ENCODE assay signal across 27 cellular contexts in the genomic region with DNA sequence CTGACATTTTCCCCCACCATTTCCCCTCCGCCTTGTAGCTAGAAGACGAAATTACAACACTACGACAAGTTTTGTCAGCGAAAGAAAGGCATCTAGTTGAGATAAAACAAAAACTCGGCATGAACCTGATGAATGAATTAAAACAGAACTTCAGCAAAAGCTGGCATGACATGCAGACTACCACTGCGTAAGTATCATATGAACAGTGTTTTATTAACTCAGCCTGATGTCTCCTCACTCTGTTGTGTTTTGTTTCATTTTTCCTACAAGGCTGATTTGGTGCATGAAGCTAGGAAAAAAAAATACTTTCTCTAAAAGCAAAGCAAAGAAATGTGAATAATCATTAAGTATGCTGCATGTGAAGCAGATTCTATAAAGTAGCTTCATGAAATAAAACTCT.
DNase-seq lines count a peak whose midpoint lies in the region; ATAC-seq, FAIRE-seq and TF ChIP-seq lines count a peak whose summit lies in the region.
"Had no signal": no experiment of that assay in that cellular context is flagged by ENCODE, and none has a peak within 500 bp of the region (broad histone marks: within the 10 kb centered on the region; RNA-seq: fewer than 3 reads in every experiment).

No MANE protein-coding gene starts in this region.

- H3K9me3 Mint-ChIP-seq in HFFc6: no peaks in the 10 kb centered on the region
- H3K9me3 Mint-ChIP-seq: endodermal cell, immature natural killer cell had no signal

- H3K27ac ChIP-seq in K562 (ENCODE audit: extremely low read depth, low read depth, low read length) (no peak overlapping the region), left ventricle myocardium inferior (replicated peaks) (peak overlapping the region; percentile 35), rectal smooth muscle tissue (ENCODE audit: low read depth, low read length) (peak overlapping the region; percentile 40), trophoblast cell (ENCODE audit: low read depth, low read length) (no peak overlapping the region), small intestine (ENCODE audit: low read depth in 1 of 2, low read length in 1 of 2) (no peak overlapping the region)
- H3K27ac ChIP-seq: BLaER1 treated with 17β-estradiol and CSF1 and Interleukin-3, amounts not matched to agents 10 nM and 100 nM; neutrophil; RWPE1 had no signal

- H3K4me2 ChIP-seq in K562 (ENCODE audit: insufficient read depth, low read length) (no peak overlapping the region), trophoblast cell (ENCODE audit: low read length) (no peak overlapping the region)
- H3K4me2 ChIP-seq: BLaER1 treated with 17β-estradiol and CSF1 and Interleukin-3, amounts not matched to agents 10 nM and 100 nM had no signal

- POLR2A ChIA-PET in K562 (lab: Yijun Ruan, JAX): no interaction called here

- peaks cover 3% of the 10 kb centered on the region for H3K79me1 ChIP-seq in trophoblast cell (ENCODE audit: low read length)

- no peak overlapping the region for H2AK5ac ChIP-seq in trophoblast cell (ENCODE audit: low read length)

- H3K23ac ChIP-seq in trophoblast cell (ENCODE audit: low read length): no peak overlapping the region

- CTCF ChIA-PET in K562 (lab: Yijun Ruan, JAX; ENCODE audit: low intra/inter-chr PET ratio): no interaction called here

- H2BK120ac ChIP-seq in trophoblast cell (ENCODE audit: insufficient read depth, low read length, poor library complexity): no peak overlapping the region

- in situ Hi-C loops in K562 (cut with MboI): no loop called here

- H3K4me1 Mint-ChIP-seq in HFFc6 (ENCODE audit: low read depth): peaks cover 52% of the 10 kb centered on the region

- H3K4me1 ChIP-seq in K562 (replicated peaks in 1 of 2; ENCODE audit: control insufficient read depth in 2 of 2, insufficient read depth in 2 of 2, low read length in 2 of 2) (no peaks in the 10 kb centered on the region; a peak in 1 of 5 replicates), left ventricle myocardium inferior (peaks cover 44% of the 10 kb centered on the region), rectal smooth muscle tissue (ENCODE audit: control insufficient read depth, insufficient read depth, low read length) (peaks cover 12% of the 10 kb centered on the region), trophoblast cell (ENCODE audit: control insufficient read depth in 1 of 2, insufficient read depth in 2 of 2, low read length in 2 of 2) (peaks cover 0 to 2% of the 10 kb centered on the region in 2 experiments), small intestine (ENCODE audit: control insufficient read depth in 2 of 2, insufficient read depth in 1 of 2, low read depth in 1 of 2, low read length in 1 of 2) (no peaks in the 10 kb centered on the region)
- H3K4me1 ChIP-seq: BLaER1 treated with 17β-estradiol and CSF1 and Interleukin-3, amounts not matched to agents 10 nM and 100 nM; left lung had no signal

- TF ChIP-seq CTCF in HFFc6 (IDR thresholded peaks at IDR 0.05) (no peak), K562 (IDR thresholded peaks at IDR 0.05 in 2 of 3, conservative IDR thresholded peaks at IDR 0.05 in 1 of 3; ENCODE audit: insufficient read depth in 2 of 3, low read depth in 1 of 3, low read length in 3 of 3) (no peak), left ventricle myocardium inferior (IDR thresholded peaks at IDR 0.05; ENCODE audit: borderline replicate concordance) (no peak)

- TF ChIP-seq POLR2A in K562 (conservative IDR thresholded peaks at IDR 0.05): no peak

- FAIRE-seq in K562 (lab: Jason Lieb, UNC) (peak; percentile 6), small intestine (lab: Jason Lieb, UNC) (no peak)
- FAIRE-seq: colon, GM12891 had no signal

- no peak overlapping the region for H3K18ac ChIP-seq in trophoblast cell (ENCODE audit: low read length)

- H3K14ac ChIP-seq in trophoblast cell (ENCODE audit: low read length): no peak overlapping the region

- no peaks in the 10 kb centered on the region for H3K79me2 ChIP-seq in K562 (ENCODE audit: control insufficient read depth, insufficient read depth, low read length)
- H3K79me2 ChIP-seq in trophoblast cell (ENCODE audit: control insufficient read depth, insufficient read depth, low read length, poor library complexity): no peaks in the 10 kb centered on the region

- no peak overlapping the region for H3K9ac ChIP-seq in K562 (ENCODE audit: insufficient read depth in 1 of 2, low read depth in 2 of 2, low read length in 2 of 2)
- no peak overlapping the region for H3K9ac ChIP-seq in rectal smooth muscle tissue (ENCODE audit: low read length)
- H3K9ac ChIP-seq in trophoblast cell (ENCODE audit: low read length): no peak overlapping the region
- H3K9ac ChIP-seq: BLaER1 treated with 17β-estradiol and CSF1 and Interleukin-3, amounts not matched to agents 10 nM and 100 nM had no signal

- no peak overlapping the region for H3K4me3 ChIP-seq in K562
- H3K4me3 ChIP-seq in left ventricle myocardium inferior: peak overlapping the region; percentile 14
- peak overlapping the region; percentile 22 for H3K4me3 ChIP-seq in rectal smooth muscle tissue (ENCODE audit: low read length)
- no peak overlapping the region for H3K4me3 ChIP-seq in trophoblast cell (ENCODE audit: low read depth, low read length)
- H3K4me3 ChIP-seq in small intestine (ENCODE audit: low read depth in 1 of 2, low read length in 2 of 2): no peak overlapping the region
- H3K4me3 ChIP-seq: BLaER1 treated with 17β-estradiol and CSF1 and Interleukin-3, amounts not matched to agents 10 nM and 100 nM; left lung; mucosa of descending colon had no signal

- DNase-seq in HFFc6: no peak
- no peak for DNase-seq in K562 (ENCODE audit: extremely low read depth in 1 of 4, low spot score in 3 of 4)
- no peak for DNase-seq in left ventricle myocardium inferior
- no peak for DNase-seq in trophoblast cell
- no peak for DNase-seq in SIG-M5 (lab: John Stamatoyannopoulos, UW)
- no peak for DNase-seq in small intestine
- DNase-seq: ACHN; activated CD8-positive, alpha-beta memory T cell treated with anti-CD3 and anti-CD28 coated beads for 24 hours; activated naive CD4-positive, alpha-beta T cell treated with anti-CD3 and anti-CD28 coated beads, Interleukin-2, amount 50 U/mL, for 16 hours; activated T-cell treated with anti-CD3 and anti-CD28 coated beads, Interleukin-2, amount 50 U/mL, for 48 hours; DND-41; endodermal cell; GOT3; immature natural killer cell; left lung; mucosa of descending colon; NCI-H1048; NCI-H187 treated with DMSO at 0.1 percent for 48 hours; NCI-H748 treated with DMSO at 0.1 percent for 48 hours; SW 1271 had no signal

- no peak overlapping the region for H4K91ac ChIP-seq in trophoblast cell (ENCODE audit: low read depth, low read length)

- H3K27me3 Mint-ChIP-seq in HFFc6 (ENCODE audit: insufficient read depth): no peaks in the 10 kb centered on the region; the same call in 1 of the 2 replicates

- H3K27ac Mint-ChIP-seq in HFFc6: no peak overlapping the region
- H3K27ac Mint-ChIP-seq: endodermal cell, immature natural killer cell had no signal

- H2BK12ac ChIP-seq in trophoblast cell (ENCODE audit: low read length): no peak overlapping the region

- H3K9me1 ChIP-seq in K562 (ENCODE audit: control insufficient read depth, insufficient read depth, low read length): no peaks in the 10 kb centered on the region

- H2AFZ ChIP-seq in K562 (ENCODE audit: low read depth, low read length) (no peak overlapping the region), trophoblast cell (ENCODE audit: insufficient read depth, low read length, poor library complexity) (no peak overlapping the region)

- H3K4me3 Mint-ChIP-seq in HFFc6: peak overlapping the region; percentile 67; the same call in 1 of the 2 replicates
- H3K4me3 Mint-ChIP-seq: endodermal cell, immature natural killer cell had no signal

- no peak overlapping the region for H4K8ac ChIP-seq in trophoblast cell (ENCODE audit: low read depth, low read length)

- no peak for TF ChIP-seq RAD21 in K562 (CRISPR knock-in tag; conservative IDR thresholded peaks at IDR 0.05 in 1 of 2, IDR thresholded peaks at IDR 0.05 in 1 of 2)

- intact Hi-C loops in K562 (cut with micrococcal nuclease) (no loop called here), left ventricle myocardium inferior (cut with micrococcal nuclease) (no loop called here)

- WGBS in K562 (ENCODE audit: insufficient coverage, low coverage, missing lambda C conversion rate): 77% methylated on average over 6 of the region's 6 CpGs
- WGBS in trophoblast cell (ENCODE audit: extremely low coverage, insufficient coverage, insufficient read length): no CpG with 5 or more reads among the region's 6 CpGs
- 72 to 92% (median 83%) methylated on average over 6 of the region's 6 CpGs for WGBS in small intestine, 3 donors

- no peak overlapping the region for H4K12ac ChIP-seq in trophoblast cell (ENCODE audit: low read depth, low read length)

- H2BK5ac ChIP-seq in trophoblast cell (ENCODE audit: low read depth, low read length, poor library complexity): no peak overlapping the region

- no peaks in the 10 kb centered on the region for H4K20me1 ChIP-seq in K562 (replicated peaks; ENCODE audit: control insufficient read depth, insufficient read depth, low read length)
- H4K20me1 ChIP-seq: BLaER1 treated with 17β-estradiol and CSF1 and Interleukin-3, amounts not matched to agents 10 nM and 100 nM had no signal

- no peaks in the 10 kb centered on the region for H3K27me3 ChIP-seq in K562 (ENCODE audit: control insufficient read depth in 2 of 2, insufficient read depth in 2 of 2, low read length in 2 of 2)
- no peaks in the 10 kb centered on the region for H3K27me3 ChIP-seq in left ventricle myocardium inferior (ENCODE audit: low read depth)
- no peaks in the 10 kb centered on the region for H3K27me3 ChIP-seq in rectal smooth muscle tissue (ENCODE audit: control insufficient read depth, insufficient read depth, low read length)
- no peaks in the 10 kb centered on the region for H3K27me3 ChIP-seq in trophoblast cell (ENCODE audit: insufficient read depth, low read length)
- H3K27me3 ChIP-seq in small intestine (ENCODE audit: control insufficient read depth in 2 of 2, insufficient read depth in 2 of 2, low read length in 2 of 2): no peaks in the 10 kb centered on the region
- H3K27me3 ChIP-seq: BLaER1 treated with 17β-estradiol and CSF1 and Interleukin-3, amounts not matched to agents 10 nM and 100 nM; left lung; neutrophil had no signal

- no TSS peak for BruUV-seq in K562 (replicated peaks; lab: Mats Ljungman, UMichigan)

- H3K36me3 Mint-ChIP-seq in HFFc6 (ENCODE audit: low read depth): no peaks in the 10 kb centered on the region
- H3K36me3 Mint-ChIP-seq: immature natural killer cell had no signal

- no peak for TF ChIP-seq EP300 in K562 (IDR thresholded peaks at IDR 0.05; ENCODE audit: low read length)

- no peak overlapping the region for H3K4ac ChIP-seq in trophoblast cell (ENCODE audit: low read depth, low read length)

- H3K9me3 ChIP-seq in K562 (replicated peaks; ENCODE audit: control insufficient read depth, insufficient read depth, low read depth, low read length) (no peaks in the 10 kb centered on the region), left ventricle myocardium inferior (replicated peaks) (no peaks in the 10 kb centered on the region), trophoblast cell (ENCODE audit: insufficient read depth, low read depth, low read length) (no peaks in the 10 kb centered on the region), small intestine (ENCODE audit: control insufficient read depth, low read depth) (no peaks in the 10 kb centered on the region)
- H3K9me3 ChIP-seq: BLaER1 treated with 17β-estradiol and CSF1 and Interleukin-3, amounts not matched to agents 10 nM and 100 nM; left lung; mucosa of descending colon; neutrophil had no signal

- H3K36me3 ChIP-seq in K562 (ENCODE audit: control insufficient read depth, insufficient read depth, low read length) (no peaks in the 10 kb centered on the region; the same call in 1 of the 3 replicates), left ventricle myocardium inferior (no peaks in the 10 kb centered on the region), rectal smooth muscle tissue (ENCODE audit: control insufficient read depth, insufficient read depth, low read length) (no peaks in the 10 kb centered on the region), trophoblast cell (ENCODE audit: control insufficient read depth in 1 of 2, insufficient read depth in 2 of 2, low read length in 2 of 2) (no peaks in the 10 kb centered on the region), small intestine (ENCODE audit: control insufficient read depth in 2 of 2, insufficient read depth in 2 of 2, low read length in 2 of 2) (no peaks in the 10 kb centered on the region)
- H3K36me3 ChIP-seq: BLaER1 treated with 17β-estradiol and CSF1 and Interleukin-3, amounts not matched to agents 10 nM and 100 nM; left lung; neutrophil had no signal

- ATAC-seq in K562: no peak
- no peak for ATAC-seq in GM21447 (IDR thresholded peaks at IDR 0.05; ENCODE audit: unreplicated experiment)
- ATAC-seq: left lung, mucosa of descending colon had no signal

Comparison
In these comparisons a context has a peak if more than half of its experiments do, and no peak if none do; other contexts are left out.
1. H3K27ac ChIP-seq: peak in left ventricle myocardium inferior (single experiment) and rectal smooth muscle tissue (single experiment); none in K562 (single experiment), trophoblast cell (single experiment) and small intestine (0 of 2).
2. H3K4me3 ChIP-seq: peak in left ventricle myocardium inferior (single experiment) and rectal smooth muscle tissue (single experiment); none in K562 (single experiment), trophoblast cell (single experiment) and small intestine (0 of 2).